In genomic region chr1:118948796-118949195, GRCh38 we compare ENCODE assay signal across 28 cellular contexts. TPM values are rescaled to one million over a fixed set of nuclear protein-coding genes. Genes with fewer than 3 reads are reported as not detected.
"Had no signal": no experiment of that assay in that cellular context is flagged by ENCODE, and none has a peak within 500 bp of the region (broad histone marks: within the 10 kb centered on the region; RNA-seq: fewer than 3 reads in every experiment).

No MANE protein-coding gene starts in this region.

- H3K36me3 ChIP-seq: adrenal gland, esophagus muscularis mucosa, stomach, WERI-Rb-1 had no signal

- H3K4me1 ChIP-seq: adrenal gland, esophagus muscularis mucosa, foreskin keratinocyte, stomach, testis had no signal

- H3K36me3 Mint-ChIP-seq: mesothelial cell of epicardium; stimulated activated effector memory CD8-positive, alpha-beta T cell treated with anti-CD3 and anti-CD28 coated beads, Interleukin-12 subunit alpha, Interleukin-12 subunit beta, amount 100 ng/mL, for 72 hours; type B pancreatic cell had no signal

- H3K27me3 ChIP-seq: adrenal gland, esophagus muscularis mucosa, foreskin keratinocyte, stomach, testis had no signal

- H3K9me3 Mint-ChIP-seq: activated T-helper 1 cell treated with anti-CD3 and anti-CD28 coated beads, Interleukin-12 subunit alpha, Interleukin-12 subunit beta, Interleukin-2, Interleukin-4 antibody, amounts not matched to agents 30 ng/mL and 10 ng/mL and 1 ng/mL, durations not matched to agents 14 hours and 24 hours and 36 hours; mesothelial cell of epicardium; nephron; type B pancreatic cell had no signal

- H3K9me3 ChIP-seq: adrenal gland, esophagus muscularis mucosa, stomach, testis had no signal

- H3K4me3 ChIP-seq: adrenal gland, esophagus muscularis mucosa, lung, stomach, testis had no signal

- H3K27ac ChIP-seq: adrenal gland, esophagus muscularis mucosa, foreskin keratinocyte, stomach, testis, WERI-Rb-1 had no signal

- FAIRE-seq: endothelial cell of umbilical vein, islet of Langerhans, small intestine had no signal

- ATAC-seq: activated naive CD4-positive, alpha-beta T cell treated with anti-CD3 and anti-CD28 coated beads, Interleukin-2, amount 50 U/mL, for 72 hours; foreskin keratinocyte; stimulated activated effector memory CD8-positive, alpha-beta T cell treated with anti-CD3 and anti-CD28 coated beads, Interleukin-12 subunit alpha, Interleukin-12 subunit beta, amount 100 ng/mL, for 72 hours had no signal

- H3K4me1 Mint-ChIP-seq: mesothelial cell of epicardium; stimulated activated effector memory CD8-positive, alpha-beta T cell treated with anti-CD3 and anti-CD28 coated beads, Interleukin-12 subunit alpha, Interleukin-12 subunit beta, amount 100 ng/mL, for 72 hours had no signal

- DNase-seq: activated CD4-positive, alpha-beta T cell treated with anti-CD3 and anti-CD28 coated beads for 1 hour; activated CD4-positive, alpha-beta T cell treated with anti-CD3 and anti-CD28 coated beads, Interleukin-2, amount 50 U/mL, for 48 hours; activated gamma-delta T cell treated with Interleukin-2 at 50 U/mL for 16 hours; activated T-cell treated with anti-CD3 and anti-CD28 coated beads for 4 hours; adrenal gland; dermis blood vessel endothelial cell; effector memory CD4-positive, alpha-beta T cell; foreskin keratinocyte; glutamatergic neuron; hippocampal formation; posterior cingulate gyrus; small intestine; stimulated activated CD4-positive, alpha-beta T cell treated with anti-CD3 and anti-CD28 coated beads, Interleukin-15, amount 100 ng/mL, for 24 hours; stimulated activated CD4-positive, alpha-beta T cell treated with anti-CD3 and anti-CD28 coated beads, Interleukin-4, amount 100 ng/mL, for 1 hour; stomach; T-helper 2 cell; testis; WERI-Rb-1 had no signal

- H3K4me3 Mint-ChIP-seq: activated T-helper 1 cell treated with anti-CD3 and anti-CD28 coated beads, Interleukin-12 subunit alpha, Interleukin-12 subunit beta, Interleukin-2, Interleukin-4 antibody, amounts not matched to agents 30 ng/mL and 10 ng/mL and 1 ng/mL, durations not matched to agents 14 hours and 24 hours and 36 hours; mesothelial cell of epicardium; nephron; stimulated activated effector memory CD8-positive, alpha-beta T cell treated with anti-CD3 and anti-CD28 coated beads, Interleukin-12 subunit alpha, Interleukin-12 subunit beta, amount 100 ng/mL, for 72 hours; type B pancreatic cell had no signal

- H3K27ac Mint-ChIP-seq: activated naive CD4-positive, alpha-beta T cell treated with anti-CD3 and anti-CD28 coated beads, Interleukin-2, amount 50 U/mL, for 72 hours; activated T-helper 1 cell treated with anti-CD3 and anti-CD28 coated beads, Interleukin-12 subunit alpha, Interleukin-12 subunit beta, Interleukin-2, Interleukin-4 antibody, amounts not matched to agents 30 ng/mL and 10 ng/mL and 1 ng/mL, durations not matched to agents 14 hours and 24 hours and 36 hours; mesothelial cell of epicardium; nephron; stimulated activated effector memory CD8-positive, alpha-beta T cell treated with anti-CD3 and anti-CD28 coated beads, Interleukin-12 subunit alpha, Interleukin-12 subunit beta, amount 100 ng/mL, for 72 hours; type B pancreatic cell had no signal

RNA-seq across cellular contexts. Expression of gene TBX15, which starts 39.3 kb away (rescaled TPM):
- total RNA-seq: activated naive CD4-positive, alpha-beta T cell treated with anti-CD3 and anti-CD28 coated beads, Interleukin-2, amount 50 U/mL, for 72 hours; activated T-helper 1 cell treated with anti-CD3 and anti-CD28 coated beads, Interleukin-12 subunit alpha, Interleukin-12 subunit beta, Interleukin-2, Interleukin-4 antibody, amounts not matched to agents 30 ng/mL and 10 ng/mL and 1 ng/mL, durations not matched to agents 14 hours and 24 hours and 36 hours; dermis blood vessel endothelial cell; endothelial cell of umbilical vein; foreskin keratinocyte; mesothelial cell of epicardium had no signal
